16 cellular contexts compared by ENCODE assay signal in genomic region chr22:40376149-40376548, GRCh38.
"Had no signal": no experiment of that assay in that cellular context is flagged by ENCODE, and none has a peak within 500 bp of the region (broad histone marks: within the 10 kb centered on the region; RNA-seq: fewer than 3 reads in every experiment).

No MANE protein-coding gene starts in this region.

- H3K9me3 Mint-ChIP-seq: activated naive CD8-positive, alpha-beta T cell treated with anti-CD3 and anti-CD28 coated beads, Interleukin-2, amount 10 ng/mL, durations not matched to agents 7 days and 5 days; activated T-helper 1 cell treated with anti-CD3 and anti-CD28 coated beads, Interleukin-12 subunit alpha, Interleukin-12 subunit beta, Interleukin-2, Interleukin-4 antibody, amounts not matched to agents 30 ng/mL and 10 ng/mL and 1 ng/mL, durations not matched to agents 14 hours and 24 hours and 36 hours; brain; mesothelial cell of epicardium had no signal

- H3K4me3 Mint-ChIP-seq: activated naive CD8-positive, alpha-beta T cell treated with anti-CD3 and anti-CD28 coated beads, Interleukin-2, amount 10 ng/mL, durations not matched to agents 7 days and 5 days; activated T-helper 1 cell treated with anti-CD3 and anti-CD28 coated beads, Interleukin-12 subunit alpha, Interleukin-12 subunit beta, Interleukin-2, Interleukin-4 antibody, amounts not matched to agents 30 ng/mL and 10 ng/mL and 1 ng/mL, durations not matched to agents 14 hours and 24 hours and 36 hours; mesothelial cell of epicardium had no signal

- ATAC-seq: activated CD4-positive, CD25-positive, alpha-beta regulatory T cell treated with anti-CD3 and anti-CD28 coated beads, Interleukin-2, amount 50 U/mL, for 24 hours; esophagus mucosa; right lobe of liver had no signal

- H3K4me1 ChIP-seq: prostate gland, uterus had no signal

- DNase-seq: activated CD4-positive, alpha-beta T cell treated with anti-CD3 and anti-CD28 coated beads, Interleukin-2, amount 50 U/mL, for 1 hour; activated CD8-positive, alpha-beta memory T cell treated with anti-CD3 and anti-CD28 coated beads for 24 hours; activated naive CD8-positive, alpha-beta T cell treated with anti-CD3 and anti-CD28 coated beads, Interleukin-2, amount 10 ng/mL, durations not matched to agents 7 days and 5 days; central memory CD4-positive, alpha-beta T cell; colonic mucosa; right lobe of liver; stomach; uterus had no signal

- H3K27me3 Mint-ChIP-seq: activated naive CD8-positive, alpha-beta T cell treated with anti-CD3 and anti-CD28 coated beads, Interleukin-2, amount 10 ng/mL, durations not matched to agents 7 days and 5 days had no signal

- H3K4me2 ChIP-seq: hepatocyte had no signal

- H2AFZ ChIP-seq: hepatocyte had no signal

- H3K9me3 ChIP-seq: colonic mucosa, prostate gland, right lobe of liver, stomach, uterus had no signal

- H3K27ac Mint-ChIP-seq: activated naive CD8-positive, alpha-beta T cell treated with anti-CD3 and anti-CD28 coated beads, Interleukin-2, amount 10 ng/mL, durations not matched to agents 7 days and 5 days; activated T-helper 1 cell treated with anti-CD3 and anti-CD28 coated beads, Interleukin-12 subunit alpha, Interleukin-12 subunit beta, Interleukin-2, Interleukin-4 antibody, amounts not matched to agents 30 ng/mL and 10 ng/mL and 1 ng/mL, durations not matched to agents 14 hours and 24 hours and 36 hours; brain; mesothelial cell of epicardium had no signal

- H3K27ac ChIP-seq: colonic mucosa, hepatocyte, prostate gland, right lobe of liver, uterus had no signal

- H3K27me3 ChIP-seq: colonic mucosa, hepatocyte, right lobe of liver, stomach, uterus had no signal

- H3K36me3 Mint-ChIP-seq: mesothelial cell of epicardium had no signal

- H3K4me3 ChIP-seq: colonic mucosa, hepatocyte, prostate gland, right lobe of liver, stomach, uterus had no signal

- FAIRE-seq: endometrium had no signal

- H3K36me3 ChIP-seq: colonic mucosa, prostate gland, right lobe of liver, uterus had no signal
